ENCODE assay signal across 1 cellular context in genomic region chr22:44730490-44731356, GRCh38.
TF ChIP-seq lines count a peak whose summit lies in the region.

No MANE protein-coding gene starts in this region.

TF ChIP-seq in WTC11, 78 proteins besides CTCF, POLR2A, EP300 and RAD21 (continued from another document):
- TF ChIP-seq FOXP4 (CRISPR knock-in tag; IDR thresholded peaks at IDR 0.05), result no peak
- TF ChIP-seq NFYB (CRISPR knock-in tag; conservative IDR thresholded peaks at IDR 0.05; ENCODE audit: low read depth), result no peak
- TF ChIP-seq ATF1 (CRISPR knock-in tag; IDR thresholded peaks at IDR 0.05), result no peak
- no peak for TF ChIP-seq ZBTB21 (CRISPR knock-in tag; IDR thresholded peaks at IDR 0.05; ENCODE audit: borderline replicate concordance)
- TF ChIP-seq ZNF263 (CRISPR knock-in tag; IDR thresholded peaks at IDR 0.05; ENCODE audit: low read depth), result no peak
TF ChIP-seq in WTC11: peak in this region for 0.
